8 cellular contexts compared by ENCODE assay signal in the genomic region with DNA sequence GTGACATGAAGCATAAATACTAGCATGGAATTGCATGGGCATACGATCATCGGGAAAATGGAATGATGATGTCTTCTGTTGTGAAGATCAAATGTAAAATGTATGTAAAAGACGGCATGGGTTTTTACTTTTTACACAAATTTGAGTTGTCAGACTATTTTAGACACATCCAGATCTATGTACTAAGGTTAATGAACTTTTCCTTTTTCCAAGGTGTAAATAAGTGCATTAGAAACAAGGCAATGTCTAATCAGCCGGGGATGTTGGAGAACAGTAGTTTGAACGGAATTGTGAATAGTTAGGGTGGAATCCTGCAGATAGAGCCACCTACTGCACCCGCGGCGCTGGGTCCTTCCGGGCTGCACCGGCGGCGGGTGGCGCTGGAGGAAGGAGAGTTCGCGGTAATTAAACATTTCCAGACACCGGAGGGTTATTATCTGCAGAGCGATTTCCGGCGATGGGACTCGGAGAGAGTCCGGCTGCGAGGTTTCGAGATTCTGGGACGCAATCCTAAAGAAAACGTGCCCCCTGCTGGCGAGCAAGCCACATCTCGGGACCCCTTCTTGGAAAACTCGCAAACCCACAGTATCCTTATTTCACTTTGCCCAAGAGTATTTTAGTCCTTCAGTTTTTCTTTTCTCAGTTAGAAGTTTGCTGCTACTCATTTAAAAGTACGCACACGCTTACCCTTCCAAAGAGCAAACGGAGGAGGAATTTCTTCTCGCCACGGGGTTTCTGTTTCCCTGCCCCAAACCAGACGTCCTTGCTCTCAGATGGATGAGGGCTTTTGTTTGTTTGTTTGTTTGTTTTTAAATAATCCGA. TPM values are rescaled to one million over a fixed set of nuclear protein-coding genes. Genes with fewer than 3 reads are reported as not detected.
A peak's percentile ranks its signal among the peaks of the same experiment; 100 is the strongest.
DNase-seq lines count a peak whose midpoint lies in the region; ATAC-seq and TF ChIP-seq lines count a peak whose summit lies in the region.

No MANE protein-coding gene starts in this region.

- H3K9ac ChIP-seq in MM.1S (ENCODE audit: low read length) (no peak overlapping the region), mammary epithelial cell (ENCODE audit: insufficient read depth, low read length) (peak overlapping the region; percentile 51), skeletal muscle tissue (ENCODE audit: low read depth in 1 of 3, low read length in 3 of 3) (peak overlapping the region; percentile 66 to 75 (median 74))

- peak overlapping the region; percentile 11; the same call in 1 of the 2 replicates for H2AFZ ChIP-seq in MM.1S (ENCODE audit: low read length)
- H2AFZ ChIP-seq in mammary epithelial cell (ENCODE audit: low read depth, low read length) = peak overlapping the region; percentile 93

- H4K20me1 ChIP-seq in MM.1S (ENCODE audit: insufficient read depth, low read length) (no peaks in the 10 kb centered on the region), mammary epithelial cell (ENCODE audit: insufficient read depth, low read length) (no peaks in the 10 kb centered on the region)

- no peaks in the 10 kb centered on the region for H3F3A ChIP-seq in MM.1S (ENCODE audit: insufficient read depth, low read length)

- H3K4me2 ChIP-seq in MM.1S (ENCODE audit: low read depth, low read length) (peak overlapping the region; percentile 67), mammary epithelial cell (ENCODE audit: insufficient read depth, low read depth, low read length) (peak overlapping the region; percentile 99)

- dilution Hi-C loops in mammary epithelial cell (cut with HindIII; ENCODE audit: low sequenced_read_pairs) = no loop called here

- H3K36me3 ChIP-seq in MM.1S (replicated peaks; ENCODE audit: insufficient read depth, low read length) (no peaks in the 10 kb centered on the region), mammary epithelial cell (ENCODE audit: insufficient read depth, low read length) (no peaks in the 10 kb centered on the region), skeletal muscle tissue (ENCODE audit: control insufficient read depth in 3 of 3, insufficient read depth in 3 of 3, low read length in 3 of 3) (no peaks in the 10 kb centered on the region)

- CTCF ChIA-PET in mammary epithelial cell (lab: Charles Lee; ENCODE audit: low non-redundant PET) = no interaction called here

- H3K27me3 ChIP-seq in MM.1S (replicated peaks; ENCODE audit: insufficient read depth, low read length) (peaks cover 33% of the 10 kb centered on the region), mammary epithelial cell (ENCODE audit: insufficient read depth, low read length) (no peaks in the 10 kb centered on the region), skeletal muscle tissue (ENCODE audit: control insufficient read depth in 3 of 3, insufficient read depth in 3 of 3, low read length in 3 of 3) (peaks cover 8 to 15% (median 9%) of the 10 kb centered on the region in 3 donors)

- in situ Hi-C loops in SK-MEL-5 (cut with HindIII; ENCODE audit: low pct_unique_long_range_greater_than_20kb, low sequenced_read_pairs) (no loop called here), mammary epithelial cell (cut with MboI; ENCODE audit: low sequenced_read_pairs in 2 of 2) (loop anchor here (5.0 to 25.0 kb wide), 5 partner anchors 499 to 926 kb away; no protein-coding TSS in a partner anchor)

- DNase-seq in DMS114 treated with DMSO at 0.1 percent for 48 hours (lab: John Stamatoyannopoulos, UW; ENCODE audit: unreplicated experiment) (peak; percentile 58), MM.1S (peak; percentile 45), SK-MEL-5 (ENCODE audit: low read depth, low spot score) (peak; percentile 90), mammary epithelial cell (peak; percentile 83), islet precursor cell (peak; percentile 85)
- no peak for DNase-seq in activated CD4-positive, CD25-positive, alpha-beta regulatory T cell (lab: John Stamatoyannopoulos, UW)

- ATAC-seq in GM21737 (IDR thresholded peaks at IDR 0.05; ENCODE audit: unreplicated experiment) = peak; percentile 61

- WGBS in mammary epithelial cell (ENCODE audit: low coverage, missing lambda C conversion rate) = 1% methylated on average over 33 of the region's 35 CpGs

- H3K9me2 ChIP-seq in MM.1S (replicated peaks; ENCODE audit: insufficient read depth, low read length) = no peaks in the 10 kb centered on the region

- H3K9me3 ChIP-seq in MM.1S (replicated peaks; ENCODE audit: insufficient read depth, low read length) = no peaks in the 10 kb centered on the region
- no peaks in the 10 kb centered on the region for H3K9me3 ChIP-seq in mammary epithelial cell (replicated peaks; ENCODE audit: insufficient read depth, low read length)
- H3K9me3 ChIP-seq in skeletal muscle tissue (ENCODE audit: control insufficient read depth in 3 of 3, low read length in 3 of 3) = no peaks in the 10 kb centered on the region

- H3K4me1 ChIP-seq in MM.1S (ENCODE audit: low read length) = no peaks in the 10 kb centered on the region
- peaks cover 24% of the 10 kb centered on the region for H3K4me1 ChIP-seq in mammary epithelial cell (ENCODE audit: insufficient read depth, low read length)
- H3K4me1 ChIP-seq in skeletal muscle tissue (ENCODE audit: control insufficient read depth in 3 of 3, insufficient read depth in 3 of 3, low read length in 3 of 3) = peaks cover 17 to 29% (median 22%) of the 10 kb centered on the region in 3 donors

- intact Hi-C loops in mammary epithelial cell (cut with micrococcal nuclease) = loop anchor here (1.0 to 2.0 kb wide), 6 partner anchors 376 to 976 kb away; no protein-coding TSS in a partner anchor

- H3K79me2 ChIP-seq in MM.1S (ENCODE audit: low read length) (no peaks in the 10 kb centered on the region), mammary epithelial cell (ENCODE audit: insufficient read depth, low read length) (peaks cover 5% of the 10 kb centered on the region)

- H3K27ac ChIP-seq in MM.1S (ENCODE audit: low read length) (no peak overlapping the region), mammary epithelial cell (ENCODE audit: insufficient read depth, low read depth, low read length) (peak overlapping the region; percentile 45), skeletal muscle tissue (ENCODE audit: low read depth, low read length) (no peak overlapping the region)

- TF ChIP-seq CTCF in MM.1S (IDR thresholded peaks at IDR 0.05; ENCODE audit: low read length) = peak; percentile 43
- peak; percentile 67 to 79 for TF ChIP-seq CTCF in mammary epithelial cell (conservative IDR thresholded peaks at IDR 0.05 in 1 of 2, IDR thresholded peaks at IDR 0.05 in 1 of 2; ENCODE audit: extremely low read depth in 1 of 2, insufficient read depth in 1 of 2, low read depth in 1 of 2, low read length in 2 of 2)

- H3K4me3 ChIP-seq in MM.1S (ENCODE audit: low read length) = peak overlapping the region; percentile 42
- H3K4me3 ChIP-seq in mammary epithelial cell (replicated peaks in 1 of 3; ENCODE audit: insufficient read depth in 1 of 3, low read depth in 2 of 3, low read length in 3 of 3) = peak overlapping the region; percentile 53 to 67 (median 65)
- H3K4me3 ChIP-seq in skeletal muscle tissue (ENCODE audit: low read length in 3 of 3) = peak overlapping the region; percentile 69 to 82 (median 74)

- BruUV-seq in mammary epithelial cell (replicated peaks; lab: Mats Ljungman, UMichigan) = no TSS peak

RNA-seq across cellular contexts. Expression of a gene that starts 4.4 kb away (rescaled TPM):
- not detected in 2 replicates for total RNA-seq in SK-MEL-5 (2014; rRNA removed; shearing (Covaris generic))
- not detected in 2 replicates for polyA plus RNA-seq in SK-MEL-5 (2015; cell fraction: cytosol; rRNA removed)
- polyA plus RNA-seq in SK-MEL-5 (2015; cell fraction: nucleus; rRNA removed) = not detected in 2 replicates
- total RNA-seq in mammary epithelial cell (10 to 100 TPM; 37.8 to 45.9 TPM), skeletal muscle tissue (10.4 TPM)
- polyA plus RNA-seq in mammary epithelial cell = 31.8 TPM
- 19.6 TPM for polyA minus RNA-seq in mammary epithelial cell

Comparison
In these comparisons a context has a peak if more than half of its experiments do, and no peak if none do; other contexts are left out.
1. DNase-seq: peak in DMS114 treated with DMSO at 0.1 percent for 48 hours (single experiment), MM.1S (single experiment), SK-MEL-5 (single experiment), mammary epithelial cell (single experiment) and islet precursor cell (single experiment); none in activated CD4-positive, CD25-positive, alpha-beta regulatory T cell (0 of 4).
2. RNA of a gene that starts 4.4 kb away (total RNA-seq): 37.8 to 45.9 TPM in mammary epithelial cell and 10.4 TPM in skeletal muscle tissue (single experiment); not detected in SK-MEL-5; every median in the first group is over 10 times any median in the second.
3. Peak in every context shown above with its lines, with median percentiles within 50 percentile points of each other: H3K4me3 ChIP-seq.